In the genomic region with DNA sequence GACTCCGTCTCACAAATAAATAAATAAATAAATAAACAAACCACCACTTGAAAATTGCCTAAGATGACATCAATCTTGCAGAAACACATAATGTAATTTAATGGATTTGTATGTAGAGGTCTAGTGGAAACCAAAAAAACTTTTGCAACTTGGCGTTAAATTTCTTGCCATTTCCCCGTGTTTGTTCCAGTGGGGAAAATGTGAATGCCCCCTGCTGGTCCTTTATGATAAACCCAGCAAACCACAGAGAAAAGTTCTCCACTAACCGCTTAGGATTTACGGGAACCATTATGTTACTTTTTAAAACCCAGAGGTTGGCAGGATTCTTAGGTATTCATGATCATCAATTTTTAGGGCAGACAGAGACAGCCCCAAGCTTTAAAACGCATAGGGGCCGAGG, we compare ENCODE assay signal across 10 cellular contexts. TPM values are rescaled to one million over a fixed set of nuclear protein-coding genes. Genes with fewer than 3 reads are reported as not detected.
DNase-seq lines count a peak whose midpoint lies in the region; ATAC-seq and TF ChIP-seq lines count a peak whose summit lies in the region.
"Had no signal": no experiment of that assay in that cellular context is flagged by ENCODE, and none has a peak within 500 bp of the region (broad histone marks: within the 10 kb centered on the region; RNA-seq: fewer than 3 reads in every experiment).

No MANE protein-coding gene starts in this region.

- no peak overlapping the region for H2BK120ac ChIP-seq in neuronal stem cell (ENCODE audit: low read depth, low read length)

- H3K4ac ChIP-seq in neuronal stem cell (ENCODE audit: low read length) = no peak overlapping the region

- H3K27me3 ChIP-seq in WERI-Rb-1 (ENCODE audit: insufficient read depth, low read depth, severe bottlenecking) = no peaks in the 10 kb centered on the region
- H3K27me3 ChIP-seq in neuronal stem cell (ENCODE audit: control insufficient read depth in 3 of 3, insufficient read depth in 3 of 3, low read depth in 1 of 3, low read length in 3 of 3) = no peaks in the 10 kb centered on the region

- H2AFZ ChIP-seq in neuronal stem cell (ENCODE audit: low read length) = no peak overlapping the region

- H3K4me1 ChIP-seq in neuronal stem cell (ENCODE audit: control insufficient read depth in 2 of 2, insufficient read depth in 1 of 2, low read depth in 1 of 2, low read length in 2 of 2) = peaks cover 2 to 12% of the 10 kb centered on the region in 2 donors

- no peak overlapping the region for H2BK15ac ChIP-seq in neuronal stem cell (ENCODE audit: low read length)

- H3K79me1 ChIP-seq in neuronal stem cell (ENCODE audit: low read depth, low read length) = no peaks in the 10 kb centered on the region

- no peak overlapping the region for H2BK5ac ChIP-seq in neuronal stem cell (ENCODE audit: low read length)

- no peak overlapping the region for H3K14ac ChIP-seq in neuronal stem cell (ENCODE audit: low read length)

- WGBS in neuronal stem cell (ENCODE audit: extremely low coverage in 2 of 2, insufficient read length in 2 of 2, insufficient replicate concordance in 1 of 2), 2 donors = no CpG with 5 or more reads among the region's 7 CpGs

- H2BK12ac ChIP-seq in neuronal stem cell (ENCODE audit: low read length) = no peak overlapping the region

- no peak overlapping the region for H4K91ac ChIP-seq in neuronal stem cell (ENCODE audit: low read depth, low read length, poor library complexity)

- ATAC-seq in GM19328 (IDR thresholded peaks at IDR 0.05; ENCODE audit: unreplicated experiment) = no peak

- POLR2A ChIA-PET in HEK293T (lab: Yijun Ruan, JAX) = no interaction called here

- DNase-seq in AG09309 (ENCODE audit: low read depth) (no peak), HEK293T (ENCODE audit: extremely low spot score) (peak; percentile 38), WERI-Rb-1 (peak; percentile 33), left kidney (ENCODE audit: low read depth, low spot score) (peak; percentile 26), cerebellar nuclear complex (lab: John Stamatoyannopoulos, UW) (no peak), neuronal stem cell (ENCODE audit: low spot score) (no peak), HCEC 1CT (no peak)
- DNase-seq: activated T-cell treated with anti-CD3 and anti-CD28 coated beads for 4 hours, DMS153 had no signal

- TF ChIP-seq CTCF in AG09309 (IDR thresholded peaks at IDR 0.05; ENCODE audit: control insufficient read depth, insufficient read depth, low read depth, low read length, missing control alignments) (peak; percentile 28), WERI-Rb-1 (IDR thresholded peaks at IDR 0.05; ENCODE audit: low read depth, low read length) (peak; percentile 54)

- no peak overlapping the region for H3K4me2 ChIP-seq in neuronal stem cell (ENCODE audit: insufficient read depth, low read length, poor library complexity, severe bottlenecking)

- H3K9ac ChIP-seq in neuronal stem cell (ENCODE audit: low read depth, low read length, poor library complexity) = no peak overlapping the region

- CTCF ChIA-PET in HEK293T (lab: Yijun Ruan, JAX) = no interaction called here

- H3K23ac ChIP-seq in neuronal stem cell (ENCODE audit: low read depth, low read length, poor library complexity) = no peak overlapping the region

- H3K4me3 ChIP-seq in AG09309 (ENCODE audit: control insufficient read depth, low read depth, low read length) = no peak overlapping the region
- no peak overlapping the region for H3K4me3 ChIP-seq in WERI-Rb-1 (ENCODE audit: low read depth, low read length)
- no peak overlapping the region for H3K4me3 ChIP-seq in neuronal stem cell (ENCODE audit: low read length in 2 of 2)

- H3K27ac ChIP-seq in WERI-Rb-1 (no peak overlapping the region), neuronal stem cell (replicated peaks; ENCODE audit: low read length) (no peak overlapping the region)

- H4K8ac ChIP-seq in neuronal stem cell (ENCODE audit: low read depth, low read length) = no peak overlapping the region

- H3K9me3 ChIP-seq in WERI-Rb-1 (ENCODE audit: severe bottlenecking) (no peaks in the 10 kb centered on the region), neuronal stem cell (replicated peaks in 1 of 2; ENCODE audit: control insufficient read depth in 2 of 2, insufficient read depth in 1 of 2, low read depth in 1 of 2, low read length in 2 of 2) (no peaks in the 10 kb centered on the region)

- no peak overlapping the region for H3K18ac ChIP-seq in neuronal stem cell (ENCODE audit: low read length)

- no peak overlapping the region for H2AK5ac ChIP-seq in neuronal stem cell (ENCODE audit: low read depth, low read length)

- H3K36me3 ChIP-seq in WERI-Rb-1 = no peaks in the 10 kb centered on the region
- no peaks in the 10 kb centered on the region for H3K36me3 ChIP-seq in neuronal stem cell (replicated peaks in 1 of 2; ENCODE audit: control insufficient read depth in 2 of 2, insufficient read depth in 2 of 2, low read length in 2 of 2)

TF ChIP-seq in HEK293T, 16 proteins besides CTCF, POLR2A, EP300 and RAD21:
- TF ChIP-seq FOXM1 (IDR thresholded peaks at IDR 0.05; ENCODE audit: borderline replicate concordance) (no peak), LEF1 (IDR thresholded peaks at IDR 0.05; ENCODE audit: borderline replicate concordance) (no peak), SUZ12 (IDR thresholded peaks at IDR 0.05) (no peak), TARDBP (IDR thresholded peaks at IDR 0.05) (no peak), HDGF (IDR thresholded peaks at IDR 0.05; ENCODE audit: borderline replicate concordance) (no peak), ELF4 (IDR thresholded peaks at IDR 0.05) (no peak)
- TF ChIP-seq, protein P1, sequence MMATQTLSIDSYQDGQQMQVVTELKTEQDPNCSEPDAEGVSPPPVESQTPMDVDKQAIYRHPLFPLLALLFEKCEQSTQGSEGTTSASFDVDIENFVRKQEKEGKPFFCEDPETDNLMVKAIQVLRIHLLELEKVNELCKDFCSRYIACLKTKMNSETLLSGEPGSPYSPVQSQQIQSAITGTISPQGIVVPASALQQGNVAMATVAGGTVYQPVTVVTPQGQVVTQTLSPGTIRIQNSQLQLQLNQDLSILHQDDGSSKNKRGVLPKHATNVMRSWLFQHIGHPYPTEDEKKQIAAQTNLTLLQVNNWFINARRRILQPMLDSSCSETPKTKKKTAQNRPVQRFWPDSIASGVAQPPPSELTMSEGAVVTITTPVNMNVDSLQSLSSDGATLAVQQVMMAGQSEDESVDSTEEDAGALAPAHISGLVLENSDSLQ (IDR thresholded peaks at IDR 0.05) = no peak

RNA-seq across cellular contexts. Expression of a gene that starts 32.5 kb away (rescaled TPM):
- polyA plus RNA-seq in neuronal stem cell (2013, experiment 1 of 2) = 0.01 TPM
- polyA plus RNA-seq in neuronal stem cell (2013, experiment 2 of 2) = 0.01 TPM

Comparison
In these comparisons a context has a peak if more than half of its experiments do, and no peak if none do; other contexts are left out.
1. DNase-seq: peak in HEK293T (single experiment), WERI-Rb-1 (single experiment) and left kidney (single experiment); none in AG09309 (single experiment), cerebellar nuclear complex (0 of 2), neuronal stem cell (single experiment) and HCEC 1CT (single experiment).